ENCODE assay signal across 1 cellular context in the genomic region with DNA sequence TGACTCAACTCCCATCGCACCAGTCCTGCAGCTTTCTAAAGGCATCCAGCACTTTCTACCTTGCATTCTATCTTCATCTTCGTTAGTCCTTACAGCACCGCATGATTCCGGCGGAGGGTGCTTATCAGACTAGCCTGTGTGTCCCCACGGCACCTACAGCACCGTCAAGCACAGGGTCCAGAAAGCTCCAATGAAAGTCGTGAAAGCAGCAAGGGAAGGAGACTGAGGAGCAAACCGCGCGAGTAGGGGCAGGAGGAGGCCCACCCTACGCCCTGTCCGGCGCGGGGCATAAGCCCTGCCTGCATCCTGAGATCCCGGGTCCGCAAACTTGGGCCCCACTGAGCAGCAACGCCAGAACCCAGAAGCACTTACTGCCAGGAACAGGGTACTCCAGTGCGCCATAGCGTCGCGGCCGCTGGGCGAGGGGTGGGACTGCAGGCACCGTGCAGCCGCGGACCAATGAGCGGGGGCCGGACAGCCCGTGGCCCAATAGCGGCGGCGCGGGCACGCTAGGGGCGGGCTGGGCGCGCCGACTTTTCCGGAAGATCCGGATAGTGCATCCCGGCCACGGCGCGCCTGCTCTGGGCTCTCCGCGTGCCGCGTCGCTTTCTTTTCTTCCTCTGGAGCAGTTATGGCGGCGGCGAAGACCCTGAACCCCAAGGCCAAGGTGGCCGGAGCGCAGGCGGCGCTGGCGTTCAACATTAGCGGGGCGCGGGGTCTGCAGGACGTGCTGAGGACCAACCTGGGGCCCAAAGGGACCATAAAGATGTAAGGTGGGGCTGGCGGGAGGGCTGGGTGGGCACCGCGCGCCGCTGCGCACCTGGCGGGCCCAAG.
A peak's percentile ranks its signal among the peaks of the same experiment; 100 is the strongest.
TF ChIP-seq lines count a peak whose summit lies in the region.

No MANE protein-coding gene starts in this region.

TF ChIP-seq in GM12878, 131 proteins besides CTCF, POLR2A, EP300 and RAD21 (continued from another document):
- TF ChIP-seq, protein P1, sequence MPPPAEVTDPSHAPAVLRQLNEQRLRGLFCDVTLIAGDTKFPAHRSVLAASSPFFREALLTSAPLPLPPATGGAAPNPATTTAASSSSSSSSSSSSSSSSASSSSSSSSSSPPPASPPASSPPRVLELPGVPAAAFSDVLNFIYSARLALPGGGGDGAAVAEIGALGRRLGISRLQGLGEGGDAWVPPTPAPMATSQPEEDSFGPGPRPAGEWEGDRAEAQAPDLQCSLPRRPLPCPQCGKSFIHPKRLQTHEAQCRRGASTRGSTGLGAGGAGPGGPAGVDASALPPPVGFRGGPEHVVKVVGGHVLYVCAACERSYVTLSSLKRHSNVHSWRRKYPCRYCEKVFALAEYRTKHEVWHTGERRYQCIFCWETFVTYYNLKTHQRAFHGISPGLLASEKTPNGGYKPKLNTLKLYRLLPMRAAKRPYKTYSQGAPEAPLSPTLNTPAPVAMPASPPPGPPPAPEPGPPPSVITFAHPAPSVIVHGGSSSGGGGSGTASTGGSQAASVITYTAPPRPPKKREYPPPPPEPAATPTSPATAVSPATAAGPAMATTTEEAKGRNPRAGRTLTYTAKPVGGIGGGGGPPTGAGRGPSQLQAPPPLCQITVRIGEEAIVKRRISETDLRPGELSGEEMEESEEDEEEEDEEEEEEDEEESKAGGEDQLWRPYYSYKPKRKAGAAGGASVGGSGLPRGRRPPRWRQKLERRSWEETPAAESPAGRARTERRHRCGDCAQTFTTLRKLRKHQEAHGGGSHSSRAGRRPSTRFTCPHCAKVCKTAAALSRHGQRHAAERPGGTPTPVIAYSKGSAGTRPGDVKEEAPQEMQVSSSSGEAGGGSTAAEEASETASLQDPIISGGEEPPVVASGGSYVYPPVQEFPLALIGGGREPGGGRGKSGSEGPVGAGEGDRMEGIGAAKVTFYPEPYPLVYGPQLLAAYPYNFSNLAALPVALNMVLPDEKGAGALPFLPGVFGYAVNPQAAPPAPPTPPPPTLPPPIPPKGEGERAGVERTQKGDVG (CRISPR knock-in tag; IDR thresholded peaks at IDR 0.05) = no peak
- TF ChIP-seq, protein P2, sequence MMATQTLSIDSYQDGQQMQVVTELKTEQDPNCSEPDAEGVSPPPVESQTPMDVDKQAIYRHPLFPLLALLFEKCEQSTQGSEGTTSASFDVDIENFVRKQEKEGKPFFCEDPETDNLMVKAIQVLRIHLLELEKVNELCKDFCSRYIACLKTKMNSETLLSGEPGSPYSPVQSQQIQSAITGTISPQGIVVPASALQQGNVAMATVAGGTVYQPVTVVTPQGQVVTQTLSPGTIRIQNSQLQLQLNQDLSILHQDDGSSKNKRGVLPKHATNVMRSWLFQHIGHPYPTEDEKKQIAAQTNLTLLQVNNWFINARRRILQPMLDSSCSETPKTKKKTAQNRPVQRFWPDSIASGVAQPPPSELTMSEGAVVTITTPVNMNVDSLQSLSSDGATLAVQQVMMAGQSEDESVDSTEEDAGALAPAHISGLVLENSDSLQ (IDR thresholded peaks at IDR 0.05) = peak; percentile 71
- TF ChIP-seq IRF4 (IDR thresholded peaks at IDR 0.05; ENCODE audit: low read depth, low read length) (no peak), MXI1 (IDR thresholded peaks at IDR 0.05; ENCODE audit: low read depth, low read length) (no peak; the same call in none of the 2 replicates), BMI1 (IDR thresholded peaks at IDR 0.05; ENCODE audit: borderline replicate concordance) (no peak), FOXM1 (IDR thresholded peaks at IDR 0.05; ENCODE audit: low read depth, low read length) (no peak), PAX5 (IDR thresholded peaks at IDR 0.05; ENCODE audit: borderline replicate concordance, low read depth, low read length) (0 out of 2 replicates have a peak, but pooled peaks have one; percentile 26), SPI1 (IDR thresholded peaks at IDR 0.05; ENCODE audit: borderline replicate concordance, insufficient read depth, low read depth, low read length) (no peak), FOXK2 (IDR thresholded peaks at IDR 0.05) (no peak), TCF3 (IDR thresholded peaks at IDR 0.05; ENCODE audit: borderline replicate concordance, insufficient read depth, low read depth, low read length) (no peak), HSF1 (IDR thresholded peaks at IDR 0.05; ENCODE audit: low read depth, low read length) (no peak), RELA (IDR thresholded peaks at IDR 0.05; ENCODE audit: borderline replicate concordance, partially characterized antibody) (no peak), BACH1 (IDR thresholded peaks at IDR 0.05; ENCODE audit: borderline replicate concordance) (peak; percentile 50; the same call in 1 of the 2 replicates), NFXL1 (IDR thresholded peaks at IDR 0.05; ENCODE audit: borderline replicate concordance) (no peak), RAD51 (IDR thresholded peaks at IDR 0.05) (no peak), KAT2A (conservative IDR thresholded peaks at IDR 0.05; ENCODE audit: control insufficient read depth, low read depth, low read length) (no peak), ZNF384 (IDR thresholded peaks at IDR 0.05; ENCODE audit: borderline replicate concordance, low read depth, low read length) (no peak), YY1 (IDR thresholded peaks at IDR 0.05; ENCODE audit: low read depth, low read length) (peak; percentile 88), NR2C1 (IDR thresholded peaks at IDR 0.05) (no peak), GATAD2B (conservative IDR thresholded peaks at IDR 0.05; ENCODE audit: low read depth) (0 out of 2 replicates have a peak, but pooled peaks have one; percentile 45)
- TF ChIP-seq, protein P3, sequence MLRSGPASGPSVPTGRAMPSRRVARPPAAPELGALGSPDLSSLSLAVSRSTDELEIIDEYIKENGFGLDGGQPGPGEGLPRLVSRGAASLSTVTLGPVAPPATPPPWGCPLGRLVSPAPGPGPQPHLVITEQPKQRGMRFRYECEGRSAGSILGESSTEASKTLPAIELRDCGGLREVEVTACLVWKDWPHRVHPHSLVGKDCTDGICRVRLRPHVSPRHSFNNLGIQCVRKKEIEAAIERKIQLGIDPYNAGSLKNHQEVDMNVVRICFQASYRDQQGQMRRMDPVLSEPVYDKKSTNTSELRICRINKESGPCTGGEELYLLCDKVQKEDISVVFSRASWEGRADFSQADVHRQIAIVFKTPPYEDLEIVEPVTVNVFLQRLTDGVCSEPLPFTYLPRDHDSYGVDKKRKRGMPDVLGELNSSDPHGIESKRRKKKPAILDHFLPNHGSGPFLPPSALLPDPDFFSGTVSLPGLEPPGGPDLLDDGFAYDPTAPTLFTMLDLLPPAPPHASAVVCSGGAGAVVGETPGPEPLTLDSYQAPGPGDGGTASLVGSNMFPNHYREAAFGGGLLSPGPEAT (IDR thresholded peaks at IDR 0.05; ENCODE audit: low read depth) = peak; percentile 32; the same call in 1 of the 2 replicates
- TF ChIP-seq, protein P4, sequence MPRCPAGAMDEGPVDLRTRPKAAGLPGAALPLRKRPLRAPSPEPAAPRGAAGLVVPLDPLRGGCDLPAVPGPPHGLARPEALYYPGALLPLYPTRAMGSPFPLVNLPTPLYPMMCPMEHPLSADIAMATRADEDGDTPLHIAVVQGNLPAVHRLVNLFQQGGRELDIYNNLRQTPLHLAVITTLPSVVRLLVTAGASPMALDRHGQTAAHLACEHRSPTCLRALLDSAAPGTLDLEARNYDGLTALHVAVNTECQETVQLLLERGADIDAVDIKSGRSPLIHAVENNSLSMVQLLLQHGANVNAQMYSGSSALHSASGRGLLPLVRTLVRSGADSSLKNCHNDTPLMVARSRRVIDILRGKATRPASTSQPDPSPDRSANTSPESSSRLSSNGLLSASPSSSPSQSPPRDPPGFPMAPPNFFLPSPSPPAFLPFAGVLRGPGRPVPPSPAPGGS (IDR thresholded peaks at IDR 0.05; ENCODE audit: borderline replicate concordance, insufficient read depth, low read depth, low read length, poor library complexity, severe bottlenecking) = no peak
- TF ChIP-seq, protein P5, sequence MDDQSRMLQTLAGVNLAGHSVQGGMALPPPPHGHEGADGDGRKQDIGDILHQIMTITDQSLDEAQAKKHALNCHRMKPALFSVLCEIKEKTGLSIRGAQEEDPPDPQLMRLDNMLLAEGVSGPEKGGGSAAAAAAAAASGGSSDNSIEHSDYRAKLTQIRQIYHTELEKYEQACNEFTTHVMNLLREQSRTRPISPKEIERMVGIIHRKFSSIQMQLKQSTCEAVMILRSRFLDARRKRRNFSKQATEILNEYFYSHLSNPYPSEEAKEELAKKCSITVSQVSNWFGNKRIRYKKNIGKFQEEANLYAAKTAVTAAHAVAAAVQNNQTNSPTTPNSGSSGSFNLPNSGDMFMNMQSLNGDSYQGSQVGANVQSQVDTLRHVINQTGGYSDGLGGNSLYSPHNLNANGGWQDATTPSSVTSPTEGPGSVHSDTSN (IDR thresholded peaks at IDR 0.05; ENCODE audit: insufficient replicate concordance, low read depth, low read length) = no peak
